In genomic region chr1:45928486-45929205, GRCh38 we compare ENCODE assay signal across 14 cellular contexts.
DNase-seq lines count a peak whose midpoint lies in the region; ATAC-seq, FAIRE-seq and TF ChIP-seq lines count a peak whose summit lies in the region.
"Had no signal": no experiment of that assay in that cellular context is flagged by ENCODE, and none has a peak within 500 bp of the region (broad histone marks: within the 10 kb centered on the region; RNA-seq: fewer than 3 reads in every experiment).

No MANE protein-coding gene starts in this region.

- no peaks in the 10 kb centered on the region for H3K27me3 Mint-ChIP-seq in HFFc6 (ENCODE audit: insufficient read depth)
- H3K27me3 Mint-ChIP-seq: memory B cell had no signal

- ATAC-seq in GM18858 (IDR thresholded peaks at IDR 0.05; ENCODE audit: unreplicated experiment) (no peak), HG02571 (IDR thresholded peaks at IDR 0.05; ENCODE audit: unreplicated experiment) (no peak)

- no peak for TF ChIP-seq CTCF in HFFc6 (IDR thresholded peaks at IDR 0.05)
- no peak for TF ChIP-seq CTCF in WERI-Rb-1 (IDR thresholded peaks at IDR 0.05; ENCODE audit: low read depth, low read length)

- H3K27ac ChIP-seq in ACC112 (ENCODE audit: low read depth, low read length) (peak overlapping the region; percentile 68), WERI-Rb-1 (peak overlapping the region; percentile 68)

- FAIRE-seq in HTR-8/SVneo (lab: Jason Lieb, UNC), result no peak

- peak; percentile 3 for DNase-seq in HFFc6
- no peak for DNase-seq in WERI-Rb-1
- DNase-seq in iris pigment epithelial cell (ENCODE audit: low read depth), result peak; percentile 72
- DNase-seq in HTR-8/SVneo (ENCODE audit: insufficient read length, low spot score), result no peak
- no peak for DNase-seq in amniotic stem cell (lab: John Stamatoyannopoulos, UW)
- DNase-seq: activated CD4-positive, alpha-beta T cell treated with anti-CD3 and anti-CD28 coated beads, Interleukin-2, amount 50 U/mL, for 1 hour; NCI-H1436 treated with DMSO at 0.1 percent for 48 hours; NCI-H526 treated with DMSO at 0.1 percent for 48 hours; nucleus accumbens had no signal

- H3K36me3 ChIP-seq in ACC112 (ENCODE audit: insufficient read depth, low read length) (no peaks in the 10 kb centered on the region), WERI-Rb-1 (no peaks in the 10 kb centered on the region)

- peak overlapping the region; percentile 75 for H3K4me3 Mint-ChIP-seq in HFFc6
- H3K4me3 Mint-ChIP-seq: activated T-helper 1 cell treated with anti-CD3 and anti-CD28 coated beads, Interleukin-12 subunit alpha, Interleukin-12 subunit beta, Interleukin-2, Interleukin-4 antibody, amounts not matched to agents 30 ng/mL and 10 ng/mL and 1 ng/mL, durations not matched to agents 14 hours and 24 hours and 36 hours; memory B cell had no signal

- no peaks in the 10 kb centered on the region for H3K9me3 ChIP-seq in WERI-Rb-1 (ENCODE audit: severe bottlenecking)

- no peaks in the 10 kb centered on the region for H3K9me3 Mint-ChIP-seq in HFFc6
- H3K9me3 Mint-ChIP-seq: activated T-helper 1 cell treated with anti-CD3 and anti-CD28 coated beads, Interleukin-12 subunit alpha, Interleukin-12 subunit beta, Interleukin-2, Interleukin-4 antibody, amounts not matched to agents 30 ng/mL and 10 ng/mL and 1 ng/mL, durations not matched to agents 14 hours and 24 hours and 36 hours; memory B cell had no signal

- H3K4me3 ChIP-seq in ACC112 (ENCODE audit: low read depth, low read length) (0 out of 2 replicates have a peak overlapping the region, but pooled peaks have one; percentile 4), WERI-Rb-1 (ENCODE audit: low read depth, low read length) (no peak overlapping the region)

- H3K4me1 ChIP-seq in ACC112 (ENCODE audit: control insufficient read depth, insufficient read depth, low read length, unreplicated experiment), result peaks cover 22% of the 10 kb centered on the region

- H3K36me3 Mint-ChIP-seq in HFFc6 (ENCODE audit: low read depth), result peaks cover 4% of the 10 kb centered on the region

- H3K27me3 ChIP-seq in ACC112 (ENCODE audit: insufficient read depth, low read length) (no peaks in the 10 kb centered on the region), WERI-Rb-1 (ENCODE audit: insufficient read depth, low read depth, severe bottlenecking) (no peaks in the 10 kb centered on the region)

- H3K27ac Mint-ChIP-seq in HFFc6, result peak overlapping the region; percentile 93
- H3K27ac Mint-ChIP-seq: activated T-helper 1 cell treated with anti-CD3 and anti-CD28 coated beads, Interleukin-12 subunit alpha, Interleukin-12 subunit beta, Interleukin-2, Interleukin-4 antibody, amounts not matched to agents 30 ng/mL and 10 ng/mL and 1 ng/mL, durations not matched to agents 14 hours and 24 hours and 36 hours; memory B cell had no signal

- H3K4me1 Mint-ChIP-seq in HFFc6 (ENCODE audit: low read depth), result peaks cover 63% of the 10 kb centered on the region

- H3K79me2 ChIP-seq in ACC112 (ENCODE audit: control insufficient read depth, insufficient read depth, low read length, unreplicated experiment), result peaks cover 2% of the 10 kb centered on the region

- no peak overlapping the region for H2AFZ ChIP-seq in ACC112 (ENCODE audit: low read length, unreplicated experiment)

Comparison
In these comparisons a context has a peak if more than half of its experiments do, and no peak if none do; other contexts are left out.
1. DNase-seq: peak in HFFc6 (single experiment) and iris pigment epithelial cell (single experiment); none in WERI-Rb-1 (single experiment), HTR-8/SVneo (single experiment) and amniotic stem cell (single experiment).